In the genomic region with DNA sequence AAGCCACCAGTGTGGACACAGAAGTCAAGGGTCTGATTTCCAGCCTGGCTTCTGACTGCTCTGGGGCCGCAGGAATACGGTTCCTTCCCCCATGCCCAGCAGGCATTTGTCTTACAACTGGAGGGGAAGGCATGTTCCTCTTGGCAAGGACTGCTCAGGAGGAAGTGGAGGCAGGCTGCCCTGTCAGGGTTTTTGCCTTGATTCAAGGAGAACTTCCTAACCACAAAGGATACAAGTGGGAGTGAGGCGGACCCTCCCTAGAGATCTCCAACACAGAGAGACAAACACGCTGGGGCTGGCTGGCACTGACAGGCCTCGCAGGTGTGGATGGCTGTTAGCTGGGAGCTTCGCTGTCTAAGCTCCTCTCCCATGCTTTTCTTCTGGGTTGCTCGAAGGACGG, we compare ENCODE assay signal across 15 cellular contexts. TPM values are rescaled to one million over a fixed set of nuclear protein-coding genes. Genes with fewer than 3 reads are reported as not detected.
DNase-seq lines count a peak whose midpoint lies in the region; ATAC-seq, FAIRE-seq and TF ChIP-seq lines count a peak whose summit lies in the region.
"Had no signal": no experiment of that assay in that cellular context is flagged by ENCODE, and none has a peak within 500 bp of the region (broad histone marks: within the 10 kb centered on the region; RNA-seq: fewer than 3 reads in every experiment).

No MANE protein-coding gene starts in this region.

- H3K4me1 Mint-ChIP-seq in activated CD8-positive, alpha-beta memory T cell treated with anti-CD3 and anti-CD28 coated beads, Interleukin-2, amount 10 ng/mL, durations not matched to agents 7 days and 5 days, result peaks cover under 1% of the 10 kb centered on the region
- H3K4me1 Mint-ChIP-seq in progenitor cell of endocrine pancreas (ENCODE audit: low read depth), result no peaks in the 10 kb centered on the region

- intact Hi-C loops in cardiac septum (cut with DNase I) (no loop called here), gastrocnemius medialis (cut with DNase I; ENCODE audit: low total_unique reads) (no loop called here), kidney (cut with DNase I) (no loop called here)

- CTCF ChIA-PET in activated CD8-positive, alpha-beta memory T cell treated with anti-CD3 and anti-CD28 coated beads, Interleukin-2, amount 10 ng/mL, durations not matched to agents 7 days and 5 days (lab: Charles Lee), result no interaction called here

- TF ChIP-seq POLR2A in NB4 (IDR thresholded peaks at IDR 0.05; ENCODE audit: extremely low read depth, insufficient read length) (no peak), gastrocnemius medialis (IDR thresholded peaks at IDR 0.05) (no peak)

- no peak overlapping the region for H3K27ac Mint-ChIP-seq in activated CD8-positive, alpha-beta memory T cell treated with anti-CD3 and anti-CD28 coated beads, Interleukin-2, amount 10 ng/mL, durations not matched to agents 7 days and 5 days
- H3K27ac Mint-ChIP-seq in progenitor cell of endocrine pancreas, result no peak overlapping the region
- H3K27ac Mint-ChIP-seq: activated naive CD4-positive, alpha-beta T cell treated with anti-CD3 and anti-CD28 coated beads for 36 hours had no signal

- peaks cover 0 to 5% (median 0%) of the 10 kb centered on the region in 11 experiments; a peak in 1 of 22 replicates for H3K27me3 ChIP-seq in BLaER1 treated with 17β-estradiol and CSF1 and Interleukin-3, amounts not matched to agents 10 nM and 100 nM
- H3K27me3 ChIP-seq in gastrocnemius medialis, result no peaks in the 10 kb centered on the region
- H3K27me3 ChIP-seq: colonic mucosa had no signal

- H3K4me2 ChIP-seq in BLaER1 treated with 17β-estradiol and CSF1 and Interleukin-3, amounts not matched to agents 10 nM and 100 nM, result peak overlapping the region; percentile 69 to 93 (median 79)

- H3K9me3 ChIP-seq in BLaER1 treated with 17β-estradiol and CSF1 and Interleukin-3, amounts not matched to agents 10 nM and 100 nM (replicated peaks in 1 of 11), result no peaks in the 10 kb centered on the region
- no peaks in the 10 kb centered on the region for H3K9me3 ChIP-seq in gastrocnemius medialis
- no peaks in the 10 kb centered on the region for H3K9me3 ChIP-seq in kidney (ENCODE audit: control insufficient read depth in 1 of 2, low read length in 2 of 2)
- H3K9me3 ChIP-seq: colonic mucosa, mucosa of descending colon had no signal

- DNase-seq in NB4 (ENCODE audit: low read depth) (peak; percentile 81), cardiac septum (ENCODE audit: low spot score) (peak; percentile 71), gastrocnemius medialis (peak; percentile 23 to 48), RCC 7860 (ENCODE audit: low spot score) (no peak), kidney (no peak), progenitor cell of endocrine pancreas (ENCODE audit: low spot score, unreplicated experiment) (no peak)
- DNase-seq in activated CD8-positive, alpha-beta memory T cell treated with anti-CD3 and anti-CD28 coated beads, Interleukin-2, amount 10 ng/mL, durations not matched to agents 7 days and 5 days, result no peak
- DNase-seq: activated naive CD4-positive, alpha-beta T cell treated with anti-CD3 and anti-CD28 coated beads for 36 hours; colonic mucosa; mucosa of descending colon; NCI-H1105; stimulated activated naive CD8-positive, alpha-beta T cell treated with anti-CD3 and anti-CD28 coated beads, Interleukin-15, Interleukin-2, amounts not matched to agents 100 U/mL and 50 U/mL, for 24 hours had no signal

- FAIRE-seq in RCC 7860 (lab: Jason Lieb, UNC), result no peak
- no peak for FAIRE-seq in kidney (lab: Jason Lieb, UNC)
- FAIRE-seq: D721Med had no signal

- H3K27ac ChIP-seq in BLaER1 treated with 17β-estradiol and CSF1 and Interleukin-3, amounts not matched to agents 10 nM and 100 nM, result peak overlapping the region in 7 of 11 experiments; percentile 6 to 82 (median 49); a peak in 8 of 22 replicates
- H3K27ac ChIP-seq in gastrocnemius medialis (no peak overlapping the region), kidney (ENCODE audit: low read depth in 2 of 2, low read length in 2 of 2) (no peak overlapping the region)
- H3K27ac ChIP-seq: colonic mucosa, VCaP had no signal

- H3K36me3 ChIP-seq in BLaER1 treated with 17β-estradiol and CSF1 and Interleukin-3, amounts not matched to agents 10 nM and 100 nM, result no peaks in the 10 kb centered on the region
- H3K36me3 ChIP-seq in gastrocnemius medialis (no peaks in the 10 kb centered on the region), kidney (ENCODE audit: control insufficient read depth in 1 of 2, insufficient read depth in 2 of 2, low read length in 2 of 2) (no peaks in the 10 kb centered on the region)
- H3K36me3 ChIP-seq: colonic mucosa had no signal

- no peaks in the 10 kb centered on the region for H3K9me3 Mint-ChIP-seq in activated CD8-positive, alpha-beta memory T cell treated with anti-CD3 and anti-CD28 coated beads, Interleukin-2, amount 10 ng/mL, durations not matched to agents 7 days and 5 days (ENCODE audit: low read depth)
- no peaks in the 10 kb centered on the region for H3K9me3 Mint-ChIP-seq in progenitor cell of endocrine pancreas (ENCODE audit: low read depth)
- H3K9me3 Mint-ChIP-seq: activated naive CD4-positive, alpha-beta T cell treated with anti-CD3 and anti-CD28 coated beads for 36 hours had no signal

- TF ChIP-seq CTCF in NB4 (IDR thresholded peaks at IDR 0.05; ENCODE audit: low read depth, low read length), result no peak
- TF ChIP-seq CTCF in gastrocnemius medialis (IDR thresholded peaks at IDR 0.05 in 4 of 5, conservative IDR thresholded peaks at IDR 0.05 in 1 of 5), result no peak
- TF ChIP-seq CTCF in kidney (IDR thresholded peaks at IDR 0.05; ENCODE audit: borderline replicate concordance, extremely low read depth, insufficient read depth), result no peak
- no peak for TF ChIP-seq CTCF in progenitor cell of endocrine pancreas (IDR thresholded peaks at IDR 0.05; ENCODE audit: unreplicated experiment)

- in situ Hi-C loops in gastrocnemius medialis (cut with MboI; ENCODE audit: low sequenced_read_pairs in 4 of 4), result no loop called here

- peaks cover 49 to 92% (median 53%) of the 10 kb centered on the region in 10 experiments for H3K4me1 ChIP-seq in BLaER1 treated with 17β-estradiol and CSF1 and Interleukin-3, amounts not matched to agents 10 nM and 100 nM
- H3K4me1 ChIP-seq in gastrocnemius medialis (peaks cover 0 to 1% of the 10 kb centered on the region in 2 donors), kidney (ENCODE audit: control insufficient read depth in 1 of 2, insufficient read depth in 1 of 2, low read depth in 1 of 2, low read length in 2 of 2) (no peaks in the 10 kb centered on the region)
- H3K4me1 ChIP-seq: colonic mucosa had no signal

- no peaks in the 10 kb centered on the region for H3K36me3 Mint-ChIP-seq in activated CD8-positive, alpha-beta memory T cell treated with anti-CD3 and anti-CD28 coated beads, Interleukin-2, amount 10 ng/mL, durations not matched to agents 7 days and 5 days
- no peaks in the 10 kb centered on the region for H3K36me3 Mint-ChIP-seq in progenitor cell of endocrine pancreas (ENCODE audit: insufficient read depth)

- peak in 1 of 2 donors; percentile 33 for ATAC-seq in gastrocnemius medialis
- ATAC-seq in activated CD8-positive, alpha-beta memory T cell treated with anti-CD3 and anti-CD28 coated beads, Interleukin-2, amount 10 ng/mL, durations not matched to agents 7 days and 5 days, result no peak
- ATAC-seq: mucosa of descending colon; stimulated activated naive CD8-positive, alpha-beta T cell treated with anti-CD3 and anti-CD28 coated beads, Interleukin-15, Interleukin-2, amounts not matched to agents 100 U/mL and 50 U/mL, for 24 hours had no signal

- peaks cover under 1% of the 10 kb centered on the region for H3K27me3 Mint-ChIP-seq in activated CD8-positive, alpha-beta memory T cell treated with anti-CD3 and anti-CD28 coated beads, Interleukin-2, amount 10 ng/mL, durations not matched to agents 7 days and 5 days
- H3K27me3 Mint-ChIP-seq in progenitor cell of endocrine pancreas, result peaks cover 19% of the 10 kb centered on the region

- peak overlapping the region in 4 of 11 experiments; percentile 1 to 54 (median 29); a peak in 5 of 22 replicates for H3K9ac ChIP-seq in BLaER1 treated with 17β-estradiol and CSF1 and Interleukin-3, amounts not matched to agents 10 nM and 100 nM
- H3K9ac ChIP-seq in kidney (ENCODE audit: low read length in 2 of 2), result no peak overlapping the region

- H3K4me3 ChIP-seq in BLaER1 treated with 17β-estradiol and CSF1 and Interleukin-3, amounts not matched to agents 10 nM and 100 nM, result no peak overlapping the region
- no peak overlapping the region for H3K4me3 ChIP-seq in NB4 (ENCODE audit: low read depth, low read length)
- no peak overlapping the region for H3K4me3 ChIP-seq in gastrocnemius medialis
- H3K4me3 ChIP-seq in kidney (ENCODE audit: low read length in 2 of 2), result no peak overlapping the region
- H3K4me3 ChIP-seq: colonic mucosa, mucosa of descending colon had no signal

- no peaks in the 10 kb centered on the region; a peak in 1 of 22 replicates for H4K20me1 ChIP-seq in BLaER1 treated with 17β-estradiol and CSF1 and Interleukin-3, amounts not matched to agents 10 nM and 100 nM

- no peak overlapping the region for H3K4me3 Mint-ChIP-seq in activated CD8-positive, alpha-beta memory T cell treated with anti-CD3 and anti-CD28 coated beads, Interleukin-2, amount 10 ng/mL, durations not matched to agents 7 days and 5 days
- H3K4me3 Mint-ChIP-seq in progenitor cell of endocrine pancreas (ENCODE audit: low read depth), result no peak overlapping the region
- H3K4me3 Mint-ChIP-seq: activated naive CD4-positive, alpha-beta T cell treated with anti-CD3 and anti-CD28 coated beads for 36 hours had no signal

RNA-seq across cellular contexts. Expression of gene TGFBI, which starts 19.1 kb away (rescaled TPM):
- total RNA-seq in cardiac septum (46.9 TPM), gastrocnemius medialis (10 to 100 TPM; 38.4 to 48.0 (median 40.0) TPM), kidney (78.5 TPM), progenitor cell of endocrine pancreas (2.3 and 3.8 TPM in 2 replicates)
- total RNA-seq in activated CD8-positive, alpha-beta memory T cell treated with anti-CD3 and anti-CD28 coated beads, Interleukin-2, amount 10 ng/mL, durations not matched to agents 7 days and 5 days, result under 1 TPM; 0.26 to 0.42 TPM
- 36.4 TPM for polyA plus RNA-seq in kidney (ENCODE audit: insufficient read depth, low read depth, low replicate concordance)
- total RNA-seq: activated naive CD4-positive, alpha-beta T cell treated with anti-CD3 and anti-CD28 coated beads for 36 hours had no signal

Comparison
In these comparisons a context has a peak if more than half of its experiments do, and no peak if none do; other contexts are left out.
1. H3K27ac ChIP-seq: peak in BLaER1 treated with 17β-estradiol and CSF1 and Interleukin-3, amounts not matched to agents 10 nM and 100 nM (7 of 11); none in gastrocnemius medialis (0 of 4) and kidney (0 of 2).
2. DNase-seq: peak in NB4 (single experiment), cardiac septum (single experiment) and gastrocnemius medialis (2 of 2); none in RCC 7860 (single experiment), activated CD8-positive, alpha-beta memory T cell treated with anti-CD3 and anti-CD28 coated beads, Interleukin-2, amount 10 ng/mL, durations not matched to agents 7 days and 5 days (single experiment), kidney (single experiment) and progenitor cell of endocrine pancreas (single experiment).